ENCODE assay signal across 8 cellular contexts in the genomic region with DNA sequence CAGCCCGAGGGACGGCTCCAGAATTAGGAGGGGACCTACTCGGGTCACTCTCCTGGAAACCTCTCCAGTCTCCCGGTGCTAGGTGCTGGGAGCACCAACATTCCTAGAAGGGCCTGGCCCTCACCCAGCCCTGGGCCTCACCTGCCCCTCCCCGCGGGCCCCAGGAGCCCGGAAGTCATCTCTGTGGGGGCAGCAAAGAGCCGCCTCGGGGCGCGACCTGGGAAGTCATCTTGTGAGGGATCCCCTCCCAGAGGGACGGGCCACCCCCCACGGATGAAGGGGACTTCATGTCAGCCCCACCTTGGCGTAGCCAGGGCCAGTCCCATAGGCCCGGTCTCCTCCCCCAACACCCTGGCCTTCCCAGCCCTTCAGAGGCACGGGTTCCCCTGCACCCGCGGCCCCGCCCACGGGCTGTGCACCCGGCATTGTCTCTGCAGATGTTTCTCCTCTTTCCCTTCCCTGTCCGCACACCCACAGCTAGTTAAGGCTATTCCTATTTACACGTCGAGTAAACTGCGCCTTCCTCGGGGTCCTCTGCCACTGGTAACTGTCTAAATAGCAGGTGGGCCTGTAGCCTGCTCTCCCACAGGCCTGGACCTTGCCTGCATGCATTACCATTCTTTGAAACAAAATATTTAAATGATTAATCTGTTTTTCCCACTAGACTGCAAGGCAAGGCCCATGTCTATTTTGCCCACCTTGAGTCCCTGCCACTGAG. TPM values are rescaled to one million over a fixed set of nuclear protein-coding genes. Genes with fewer than 3 reads are reported as not detected.
DNase-seq lines count a peak whose midpoint lies in the region; ATAC-seq and TF ChIP-seq lines count a peak whose summit lies in the region.

No MANE protein-coding gene starts in this region.

- no peak for TF ChIP-seq CTCF in OCI-LY1 (IDR thresholded peaks at IDR 0.05; ENCODE audit: low read length)

- H3K4me3 Mint-ChIP-seq in activated naive CD4-positive, alpha-beta T cell treated with anti-CD3 and anti-CD28 coated beads, Interleukin-2, amount 50 U/mL, for 24 hours, result peak overlapping the region; percentile 93

- DNase-seq in AML-193 (lab: John Stamatoyannopoulos, UW), result peak; percentile 63 to 68
- DNase-seq in left cardiac atrium, result peak; percentile 60
- no peak for DNase-seq in superior temporal gyrus (ENCODE audit: extremely low spot score)

- H3K9me2 ChIP-seq in OCI-LY1 (ENCODE audit: low read depth, low read length), result no peaks in the 10 kb centered on the region

- no peaks in the 10 kb centered on the region for H4K20me1 ChIP-seq in OCI-LY1 (ENCODE audit: insufficient read depth, low read length)

- peak; percentile 27 for ATAC-seq in GM18867 (IDR thresholded peaks at IDR 0.05; ENCODE audit: unreplicated experiment)
- peak; percentile 44 for ATAC-seq in HG03045 (IDR thresholded peaks at IDR 0.05; ENCODE audit: unreplicated experiment)
- ATAC-seq in left cardiac atrium, result peak; percentile 39 to 64

- H3K9me3 ChIP-seq in OCI-LY1 (ENCODE audit: low read length), result no peaks in the 10 kb centered on the region

- H3K4me2 ChIP-seq in OCI-LY1 (ENCODE audit: low read length), result peak overlapping the region; percentile 84

- H3K9ac ChIP-seq in OCI-LY1 (ENCODE audit: low read length), result peak overlapping the region; percentile 90
- peak overlapping the region; percentile 83 for H3K9ac ChIP-seq in rectal smooth muscle tissue (ENCODE audit: low read length)

- no peaks in the 10 kb centered on the region for H3K27me3 Mint-ChIP-seq in activated naive CD4-positive, alpha-beta T cell treated with anti-CD3 and anti-CD28 coated beads, Interleukin-2, amount 50 U/mL, for 24 hours

- H3K36me3 Mint-ChIP-seq in activated naive CD4-positive, alpha-beta T cell treated with anti-CD3 and anti-CD28 coated beads, Interleukin-2, amount 50 U/mL, for 24 hours, result peaks cover 1% of the 10 kb centered on the region

- H3K4me3 ChIP-seq in OCI-LY1 (ENCODE audit: low read depth, low read length, poor library complexity, severe bottlenecking), result peak overlapping the region; percentile 79
- peak overlapping the region; percentile 96 for H3K4me3 ChIP-seq in rectal smooth muscle tissue (ENCODE audit: low read length)

- peaks cover 23% of the 10 kb centered on the region for H3F3A ChIP-seq in OCI-LY1 (ENCODE audit: insufficient read depth, low read length)

- peak overlapping the region; percentile 89 for H3K27ac ChIP-seq in OCI-LY1 (ENCODE audit: low read depth, low read length, poor library complexity, severe bottlenecking)
- H3K27ac ChIP-seq in rectal smooth muscle tissue (ENCODE audit: low read depth, low read length), result peak overlapping the region; percentile 89

- H3K4me1 ChIP-seq in OCI-LY1 (ENCODE audit: insufficient read depth, low read length, severe bottlenecking) (peaks cover 70% of the 10 kb centered on the region), rectal smooth muscle tissue (ENCODE audit: control insufficient read depth, insufficient read depth, low read length) (peaks cover 5% of the 10 kb centered on the region)

- H3K9me3 Mint-ChIP-seq in activated naive CD4-positive, alpha-beta T cell treated with anti-CD3 and anti-CD28 coated beads, Interleukin-2, amount 50 U/mL, for 24 hours, result no peaks in the 10 kb centered on the region

- intact Hi-C loops in left cardiac atrium (cut with DNase I), result no loop called here

- H3K36me3 ChIP-seq in OCI-LY1 (ENCODE audit: insufficient read depth, low read length) (no peaks in the 10 kb centered on the region; the same call in 1 of the 2 replicates), rectal smooth muscle tissue (ENCODE audit: control insufficient read depth, insufficient read depth, low read length) (no peaks in the 10 kb centered on the region)

- H2AFZ ChIP-seq in OCI-LY1 (ENCODE audit: low read length), result no peak overlapping the region

- H3K27ac Mint-ChIP-seq in activated naive CD4-positive, alpha-beta T cell treated with anti-CD3 and anti-CD28 coated beads, Interleukin-2, amount 50 U/mL, for 24 hours, result peak overlapping the region; percentile 100

- no peaks in the 10 kb centered on the region for H3K79me2 ChIP-seq in OCI-LY1 (ENCODE audit: insufficient read depth, low read length)

- H3K27me3 ChIP-seq in OCI-LY1 (ENCODE audit: insufficient read depth, low read length), result no peaks in the 10 kb centered on the region
- no peaks in the 10 kb centered on the region for H3K27me3 ChIP-seq in rectal smooth muscle tissue (ENCODE audit: control insufficient read depth, insufficient read depth, low read length)

- peaks cover 68% of the 10 kb centered on the region for H3K4me1 Mint-ChIP-seq in activated naive CD4-positive, alpha-beta T cell treated with anti-CD3 and anti-CD28 coated beads, Interleukin-2, amount 50 U/mL, for 24 hours

RNA-seq across cellular contexts. Expression of a gene that starts 0.9 kb away (rescaled TPM):
- 10 to 100 TPM; 18.3 to 27.9 TPM for total RNA-seq in left cardiac atrium

RNA-seq across cellular contexts. Expression of a gene that starts 42.0 kb away (rescaled TPM):
- 10 to 100 TPM in 1 of 2 donors, 1 to 10 TPM in 1; 8.9 to 10.2 TPM for total RNA-seq in left cardiac atrium
